In genomic region chr11:119745776-119746535, GRCh38 we compare ENCODE assay signal across 19 cellular contexts.
"Had no signal": no experiment of that assay in that cellular context is flagged by ENCODE, and none has a peak within 500 bp of the region (broad histone marks: within the 10 kb centered on the region; RNA-seq: fewer than 3 reads in every experiment).

No MANE protein-coding gene starts in this region.

- H3K9me3 ChIP-seq: esophagus squamous epithelium, left lung, lower lobe of right lung, neutrophil, ovary, stomach, tibial artery, upper lobe of left lung, vagina had no signal

- H3K27ac ChIP-seq: esophagus squamous epithelium, left lung, lower lobe of right lung, neutrophil, ovary, stomach, tibial artery, upper lobe of left lung, vagina had no signal

- ATAC-seq: left lung; lower lobe of right lung; right cardiac atrium; stimulated activated naive B cell treated with anti-CD40 and anti-IgM and Interleukin-4, amounts not matched to agents 10 μg/mL and 1 μg/mL and 100 μg/mL, for 72 hours had no signal

- DNase-seq: esophagus squamous epithelium; foreskin fibroblast; immature natural killer cell; lower lobe of right lung; midbrain; naive B cell; ovary; right cardiac atrium; stimulated activated CD4-positive, alpha-beta T cell treated with anti-CD3 and anti-CD28 coated beads, Interleukin-15, amount 100 ng/mL, for 24 hours; stimulated activated CD4-positive, alpha-beta T cell treated with anti-CD3 and anti-CD28 coated beads, Interleukin-1b, Interleukin-23, amount 100 ng/mL, for 48 hours; stimulated activated CD4-positive, alpha-beta T cell treated with anti-CD3 and anti-CD28 coated beads, Interleukin-4, amount 100 ng/mL, for 4 hours; stimulated activated naive B cell treated with anti-CD40 and anti-IgM and Interleukin-4, amounts not matched to agents 10 μg/mL and 1 μg/mL and 100 μg/mL, for 72 hours; stomach; substantia nigra; tibial artery; upper lobe of left lung had no signal

- H3K27me3 ChIP-seq: ovary, vagina had no signal

- H3K36me3 ChIP-seq: esophagus squamous epithelium, left lung, lower lobe of right lung, neutrophil, ovary, stomach, tibial artery, upper lobe of left lung, vagina had no signal

- H3K4me3 ChIP-seq: esophagus squamous epithelium, left lung, lower lobe of right lung, ovary, stomach, tibial artery, upper lobe of left lung, vagina had no signal
